In genomic region chr19:55493052-55493649, GRCh38 we compare ENCODE assay signal across 17 cellular contexts. TPM values are rescaled to one million over a fixed set of nuclear protein-coding genes. Genes with fewer than 3 reads are reported as not detected.
DNase-seq lines count a peak whose midpoint lies in the region; ATAC-seq and TF ChIP-seq lines count a peak whose summit lies in the region.
"Had no signal": no experiment of that assay in that cellular context is flagged by ENCODE, and none has a peak within 500 bp of the region (broad histone marks: within the 10 kb centered on the region; RNA-seq: fewer than 3 reads in every experiment).

No MANE protein-coding gene starts in this region.

- H3K9ac ChIP-seq in rectal smooth muscle tissue (ENCODE audit: low read length): no peak overlapping the region

- H3K27me3 ChIP-seq in MG63: no peaks in the 10 kb centered on the region
- H3K27me3 ChIP-seq in gastroesophageal sphincter: no peaks in the 10 kb centered on the region
- no peaks in the 10 kb centered on the region for H3K27me3 ChIP-seq in rectal smooth muscle tissue (ENCODE audit: control insufficient read depth, insufficient read depth, low read length)

- 10 to 33% methylated on average over 2 to 3 of the region's 19 CpGs for WGBS in gastroesophageal sphincter (ENCODE audit: low coverage in 1 of 2), 2 donors

- peak overlapping the region; percentile 51 for H3K4me3 ChIP-seq in AG04449 (ENCODE audit: low read depth, low read length)
- no peak overlapping the region for H3K4me3 ChIP-seq in MG63
- H3K4me3 ChIP-seq in gastroesophageal sphincter: peak overlapping the region in 1 of 2 donors; percentile 36
- H3K4me3 ChIP-seq in rectal smooth muscle tissue (ENCODE audit: low read length): no peak overlapping the region

- no peak for TF ChIP-seq POLR2A in gastroesophageal sphincter (IDR thresholded peaks at IDR 0.05)
- no peak for TF ChIP-seq POLR2A in GM18505 (IDR thresholded peaks at IDR 0.05; ENCODE audit: borderline replicate concordance, extremely low read depth, insufficient read depth, insufficient read length)

- ATAC-seq in gastroesophageal sphincter: no peak
- ATAC-seq in HG03460 (IDR thresholded peaks at IDR 0.05; ENCODE audit: unreplicated experiment): no peak
- no peak for ATAC-seq in GM18505 (IDR thresholded peaks at IDR 0.05; ENCODE audit: unreplicated experiment)
- ATAC-seq: activated T-cell treated with anti-CD3 and anti-CD28 coated beads, Interleukin-2, amount 50 U/mL, for 4 hours; Panc1; T-helper 17 cell had no signal

- TF ChIP-seq CTCF in AG04449 (IDR thresholded peaks at IDR 0.05; ENCODE audit: insufficient read depth, low read length, missing control alignments) (no peak), gastroesophageal sphincter (IDR thresholded peaks at IDR 0.05) (no peak)

- no peak for TF ChIP-seq EP300 in gastroesophageal sphincter (IDR thresholded peaks at IDR 0.05)

- H3K4me1 ChIP-seq in gastroesophageal sphincter: peaks cover 0 to 67% (median 17%) of the 10 kb centered on the region in 3 donors
- peaks cover 21% of the 10 kb centered on the region for H3K4me1 ChIP-seq in rectal smooth muscle tissue (ENCODE audit: control insufficient read depth, insufficient read depth, low read length)

- POLR2A ChIA-PET in AG04449 (lab: Yijun Ruan, JAX): interaction anchor here (2.0 to 2.7 kb wide), 2 partner anchors 11 to 17 kb away, joined by 8 to 10 read pairs; partner anchors contain the start of gene ZNF628

- DNase-seq in AG04449 (ENCODE audit: low read depth, low spot score) (no peak), MG63 (peak; percentile 65), epidermal melanocyte (ENCODE audit: insufficient read length, low spot score) (no peak), G401 (ENCODE audit: low spot score) (no peak)
- DNase-seq: activated CD4-positive, alpha-beta T cell treated with anti-CD3 and anti-CD28 coated beads, Interleukin-2, amount 10 ng/mL, durations not matched to agents 24 days and 14 days; activated T-cell treated with anti-CD3 and anti-CD28 coated beads, Interleukin-2, amount 50 U/mL, for 4 hours; amniotic stem cell; DMS 273 treated with DMSO at 0.1 percent for 48 hours; KBM-7; NCI-H1417 treated with DMSO at 0.1 percent for 48 hours; NCI-H524; T-helper 17 cell had no signal

- CTCF ChIA-PET in AG04449 (lab: Yijun Ruan, JAX): interaction anchor here (1.4 to 17.6 kb wide), 4 partner anchors 8 to 114 kb away, joined by 4 to 173 read pairs (median 84); no protein-coding TSS in a partner anchor

- no peaks in the 10 kb centered on the region for H3K36me3 ChIP-seq in MG63
- H3K36me3 ChIP-seq in gastroesophageal sphincter: peaks cover 0 to 3% of the 10 kb centered on the region in 2 donors
- no peaks in the 10 kb centered on the region for H3K36me3 ChIP-seq in rectal smooth muscle tissue (ENCODE audit: control insufficient read depth, insufficient read depth, low read length)

- H3K27ac ChIP-seq in gastroesophageal sphincter (peak overlapping the region in 3 of 4 donors; percentile 47 to 96 (median 95)), rectal smooth muscle tissue (ENCODE audit: low read depth, low read length) (peak overlapping the region; percentile 40)

- in situ Hi-C loops in G401 (cut with HindIII; ENCODE audit: low sequenced_read_pairs): no loop called here

- no peaks in the 10 kb centered on the region for H3K9me3 ChIP-seq in MG63
- H3K9me3 ChIP-seq in gastroesophageal sphincter: no peaks in the 10 kb centered on the region

RNA-seq across cellular contexts. Expression of gene SSC5D, which starts 4.9 kb away (rescaled TPM):
- total RNA-seq in MG63 (2014; rRNA removed; shearing (Covaris generic); ENCODE audit: low replicate concordance): 1.4 TPM in 1 of 2 replicates, not detected in the other
- total RNA-seq in gastroesophageal sphincter: 10 to 100 TPM in 3 of 4 donors, 1 to 10 TPM in 1; 6.3 to 39.2 (median 23.5) TPM
- 2.5 and 9.4 TPM in 2 replicates for total RNA-seq in G401 (2014; rRNA removed; shearing (Covaris generic))

RNA-seq across cellular contexts. Expression of gene NAT14, which starts 8.2 kb away (rescaled TPM):
- 19.7 and 35.1 TPM in 2 replicates for total RNA-seq in MG63 (2014; rRNA removed; shearing (Covaris generic); ENCODE audit: low replicate concordance)
- 10 to 100 TPM in 1 of 4 donors, 1 to 10 TPM in 3; 7.4 to 14.0 (median 7.9) TPM for total RNA-seq in gastroesophageal sphincter
- 143 and 157 TPM in 2 replicates for total RNA-seq in G401 (2014; rRNA removed; shearing (Covaris generic))

RNA-seq across cellular contexts. Expression of gene ZNF628, which starts 16.7 kb away (rescaled TPM):
- 3.1 and 4.0 TPM in 2 replicates for total RNA-seq in MG63 (2014; rRNA removed; shearing (Covaris generic); ENCODE audit: low replicate concordance)
- 10 to 100 TPM in 1 of 4 donors, 1 to 10 TPM in 3; 2.4 to 13.0 (median 4.9) TPM for total RNA-seq in gastroesophageal sphincter
- total RNA-seq in G401 (2014; rRNA removed; shearing (Covaris generic)): 13.3 and 27.6 TPM in 2 replicates

RNA-seq across cellular contexts. Expression of gene C19orf85, which starts 28.6 kb away (rescaled TPM):
- total RNA-seq in MG63 (2014; rRNA removed; shearing (Covaris generic); ENCODE audit: low replicate concordance): not detected in 2 replicates
- total RNA-seq in gastroesophageal sphincter: not detected
- total RNA-seq in G401 (2014; rRNA removed; shearing (Covaris generic)): not detected in 2 replicates
- total RNA-seq: activated CD4-positive, alpha-beta T cell treated with anti-CD3 and anti-CD28 coated beads, Interleukin-2, amount 10 ng/mL, durations not matched to agents 24 days and 14 days; activated T-cell treated with anti-CD3 and anti-CD28 coated beads, Interleukin-2, amount 50 U/mL, for 4 hours; T-helper 17 cell had no signal

RNA-seq across cellular contexts. Expression of gene ISOC2, which starts 31.7 kb away (rescaled TPM):
- total RNA-seq in MG63 (2014; rRNA removed; shearing (Covaris generic); ENCODE audit: low replicate concordance): 149 and 180 TPM in 2 replicates
- total RNA-seq in gastroesophageal sphincter: 10 to 100 TPM; 39.0 to 78.5 (median 63.8) TPM
- 186 and 197 TPM in 2 replicates for total RNA-seq in G401 (2014; rRNA removed; shearing (Covaris generic))
